9 cellular contexts compared by ENCODE assay signal in the genomic region with DNA sequence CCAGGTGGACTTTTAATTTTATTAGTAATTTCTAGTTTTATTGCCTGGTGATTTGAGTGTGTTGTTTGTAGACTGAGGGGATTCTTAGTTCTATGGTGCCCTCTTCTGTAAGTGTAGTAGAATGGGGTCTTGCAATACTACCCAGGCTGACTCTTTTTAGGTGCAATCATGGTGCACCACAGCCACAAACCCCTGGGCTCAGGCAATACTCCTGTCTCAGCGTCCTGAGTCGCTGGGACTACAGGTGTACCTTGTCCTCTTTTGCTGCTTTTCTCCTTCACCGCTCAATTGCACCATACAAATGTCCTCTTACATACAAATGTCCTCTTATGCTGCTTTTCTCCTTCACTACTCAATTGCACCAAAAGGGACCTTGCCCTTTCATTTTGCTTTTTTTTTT. TPM values are rescaled to one million over a fixed set of nuclear protein-coding genes. Genes with fewer than 3 reads are reported as not detected.
DNase-seq lines count a peak whose midpoint lies in the region; ATAC-seq, FAIRE-seq and TF ChIP-seq lines count a peak whose summit lies in the region.
"Had no signal": no experiment of that assay in that cellular context is flagged by ENCODE, and none has a peak within 500 bp of the region (broad histone marks: within the 10 kb centered on the region; RNA-seq: fewer than 3 reads in every experiment).

No MANE protein-coding gene starts in this region.

- H3K36me3 Mint-ChIP-seq in CD4-positive, alpha-beta memory T cell = peaks cover 1 to 6% of the 10 kb centered on the region in 2 donors

- no peak for ATAC-seq in HG02884 (IDR thresholded peaks at IDR 0.05; ENCODE audit: unreplicated experiment)

- no peak overlapping the region for H3K4me3 Mint-ChIP-seq in CD4-positive, alpha-beta memory T cell

- peak in 3 of 5 donors; percentile 0 to 2 (median 1) for DNase-seq in CD4-positive, alpha-beta memory T cell
- DNase-seq in iris pigment epithelial cell (ENCODE audit: low read depth) = peak; percentile 10
- no peak for DNase-seq in activated T-cell treated with anti-CD3 and anti-CD28 coated beads for 4 hours
- DNase-seq in HK-2 (ENCODE audit: unreplicated experiment) = no peak
- no peak for DNase-seq in NCI-H2029 (lab: John Stamatoyannopoulos, UW)
- DNase-seq: pancreas had no signal

- FAIRE-seq in TTC549 (lab: Jason Lieb, UNC) = peak; percentile 84
- FAIRE-seq: pancreas had no signal

- CTCF ChIA-PET in CD4-positive, alpha-beta memory T cell (lab: Charles Lee; ENCODE audit: partially characterized antibody) = no interaction called here

- peak; percentile 48 for TF ChIP-seq RAD21 in Ishikawa (IDR thresholded peaks at IDR 0.05; ENCODE audit: low read depth)

- no peaks in the 10 kb centered on the region for H3K27me3 Mint-ChIP-seq in CD4-positive, alpha-beta memory T cell

- intact Hi-C loops in CD4-positive, alpha-beta memory T cell (cut with micrococcal nuclease) = no loop called here

- no peaks in the 10 kb centered on the region for H3K9me3 ChIP-seq in CD4-positive, alpha-beta memory T cell (ENCODE audit: control insufficient read depth in 1 of 2, low read length in 2 of 2)
- H3K9me3 ChIP-seq: pancreas had no signal

- H3K4me1 Mint-ChIP-seq in CD4-positive, alpha-beta memory T cell = no peaks in the 10 kb centered on the region

- H3K4me3 ChIP-seq in CD4-positive, alpha-beta memory T cell (ENCODE audit: low read length in 2 of 2) = no peak overlapping the region
- H3K4me3 ChIP-seq: pancreas had no signal

- H3K27ac Mint-ChIP-seq in CD4-positive, alpha-beta memory T cell = peak overlapping the region in 1 of 7 donors; percentile 27

- no peak for TF ChIP-seq EP300 in Ishikawa (IDR thresholded peaks at IDR 0.05; ENCODE audit: borderline replicate concordance)

- no peaks in the 10 kb centered on the region for H3K9me3 Mint-ChIP-seq in CD4-positive, alpha-beta memory T cell

- POLR2A ChIA-PET in CD4-positive, alpha-beta memory T cell (lab: Charles Lee; ENCODE audit: partially characterized antibody) = no interaction called here

- H3K27me3 ChIP-seq in CD4-positive, alpha-beta memory T cell (ENCODE audit: insufficient read depth, low read length) = no peaks in the 10 kb centered on the region
- H3K27me3 ChIP-seq: pancreas had no signal

- no peaks in the 10 kb centered on the region for H3K36me3 ChIP-seq in CD4-positive, alpha-beta memory T cell (ENCODE audit: insufficient read depth, low read length)

- no peak overlapping the region for H3K27ac ChIP-seq in CD4-positive, alpha-beta memory T cell (ENCODE audit: low read depth, low read length)
- H3K27ac ChIP-seq: pancreas had no signal

- no peaks in the 10 kb centered on the region for H3K4me1 ChIP-seq in CD4-positive, alpha-beta memory T cell (ENCODE audit: insufficient read depth, low read length)
- H3K4me1 ChIP-seq: pancreas had no signal

TF ChIP-seq in Ishikawa, 13 proteins besides CTCF, POLR2A, EP300 and RAD21:
- TF ChIP-seq FOXM1 (IDR thresholded peaks at IDR 0.05; ENCODE audit: borderline replicate concordance, low read depth) (no peak), TCF12 (IDR thresholded peaks at IDR 0.05; ENCODE audit: low read depth) (no peak), NFIC (IDR thresholded peaks at IDR 0.05) (no peak), TAF1 (IDR thresholded peaks at IDR 0.05; ENCODE audit: low read depth) (no peak), EGR1 (IDR thresholded peaks at IDR 0.05) (no peak), YY1 (IDR thresholded peaks at IDR 0.05; ENCODE audit: low read depth) (no peak), TEAD4 (IDR thresholded peaks at IDR 0.05) (no peak), CEBPB (IDR thresholded peaks at IDR 0.05) (no peak), ZBTB7A (IDR thresholded peaks at IDR 0.05; ENCODE audit: low read depth) (no peak)
- TF ChIP-seq, protein P1, sequence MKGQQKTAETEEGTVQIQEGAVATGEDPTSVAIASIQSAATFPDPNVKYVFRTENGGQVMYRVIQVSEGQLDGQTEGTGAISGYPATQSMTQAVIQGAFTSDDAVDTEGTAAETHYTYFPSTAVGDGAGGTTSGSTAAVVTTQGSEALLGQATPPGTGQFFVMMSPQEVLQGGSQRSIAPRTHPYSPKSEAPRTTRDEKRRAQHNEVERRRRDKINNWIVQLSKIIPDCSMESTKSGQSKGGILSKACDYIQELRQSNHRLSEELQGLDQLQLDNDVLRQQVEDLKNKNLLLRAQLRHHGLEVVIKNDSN (IDR thresholded peaks at IDR 0.05) = no peak
- TF ChIP-seq, protein P2, sequence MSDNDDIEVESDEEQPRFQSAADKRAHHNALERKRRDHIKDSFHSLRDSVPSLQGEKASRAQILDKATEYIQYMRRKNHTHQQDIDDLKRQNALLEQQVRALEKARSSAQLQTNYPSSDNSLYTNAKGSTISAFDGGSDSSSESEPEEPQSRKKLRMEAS (IDR thresholded peaks at IDR 0.05) = no peak

RNA-seq across cellular contexts. Expression of gene SCP2, which starts 43.1 kb away (rescaled TPM):
- 10 to 100 TPM; 49.7 to 52.1 TPM for total RNA-seq in CD4-positive, alpha-beta memory T cell
- polyA plus RNA-seq in CD4-positive, alpha-beta memory T cell = 100 to 1,000 TPM; 145 to 260 TPM

RNA-seq across cellular contexts. Expression of gene ECHDC2, which starts 48.6 kb away (rescaled TPM):
- 100 to 1,000 TPM; 164 to 179 TPM for total RNA-seq in CD4-positive, alpha-beta memory T cell
- 10 to 100 TPM; 23.4 to 44.8 TPM for polyA plus RNA-seq in CD4-positive, alpha-beta memory T cell

Comparison
In these comparisons a context has a peak if more than half of its experiments do, and no peak if none do; other contexts are left out.
1. DNase-seq: peak in CD4-positive, alpha-beta memory T cell (3 of 5) and iris pigment epithelial cell (single experiment); none in activated T-cell treated with anti-CD3 and anti-CD28 coated beads for 4 hours (single experiment), HK-2 (single experiment) and NCI-H2029 (single experiment).